1 cellular context compared by ENCODE assay signal in the genomic region with DNA sequence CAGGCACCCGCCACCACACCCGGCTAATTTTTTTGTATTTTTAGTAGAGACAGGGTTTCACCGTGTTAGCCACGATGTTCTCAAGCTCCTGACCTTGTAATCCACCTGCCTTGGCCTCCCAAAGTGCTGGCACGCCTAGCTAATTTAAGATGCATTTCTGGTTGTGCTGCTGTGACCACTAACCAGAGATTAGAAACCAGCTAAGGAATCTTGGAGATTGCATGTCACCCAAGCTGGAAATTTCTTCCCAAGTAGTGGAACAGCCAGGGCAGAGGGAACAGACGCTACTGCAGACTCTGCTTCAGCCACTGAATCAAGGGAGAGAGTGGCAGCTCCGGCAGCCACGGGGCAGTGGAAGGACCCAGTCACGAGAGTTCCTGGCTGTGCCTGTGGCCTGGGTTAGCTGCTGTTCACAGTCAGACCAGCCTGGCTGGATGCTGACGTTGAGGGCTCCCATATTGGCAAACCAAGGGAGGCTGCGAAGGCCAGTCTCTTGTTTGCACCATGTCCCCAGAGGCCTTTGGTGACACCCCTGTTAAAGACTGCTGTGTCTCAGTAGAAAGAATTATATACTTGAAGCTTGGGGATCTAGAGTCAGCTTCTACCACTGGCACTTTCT.
TF ChIP-seq lines count a peak whose summit lies in the region.

No MANE protein-coding gene starts in this region.

TF ChIP-seq in GM23338, 12 proteins besides CTCF, POLR2A, EP300 and RAD21 (continued from another document):
- TF ChIP-seq, protein P1, sequence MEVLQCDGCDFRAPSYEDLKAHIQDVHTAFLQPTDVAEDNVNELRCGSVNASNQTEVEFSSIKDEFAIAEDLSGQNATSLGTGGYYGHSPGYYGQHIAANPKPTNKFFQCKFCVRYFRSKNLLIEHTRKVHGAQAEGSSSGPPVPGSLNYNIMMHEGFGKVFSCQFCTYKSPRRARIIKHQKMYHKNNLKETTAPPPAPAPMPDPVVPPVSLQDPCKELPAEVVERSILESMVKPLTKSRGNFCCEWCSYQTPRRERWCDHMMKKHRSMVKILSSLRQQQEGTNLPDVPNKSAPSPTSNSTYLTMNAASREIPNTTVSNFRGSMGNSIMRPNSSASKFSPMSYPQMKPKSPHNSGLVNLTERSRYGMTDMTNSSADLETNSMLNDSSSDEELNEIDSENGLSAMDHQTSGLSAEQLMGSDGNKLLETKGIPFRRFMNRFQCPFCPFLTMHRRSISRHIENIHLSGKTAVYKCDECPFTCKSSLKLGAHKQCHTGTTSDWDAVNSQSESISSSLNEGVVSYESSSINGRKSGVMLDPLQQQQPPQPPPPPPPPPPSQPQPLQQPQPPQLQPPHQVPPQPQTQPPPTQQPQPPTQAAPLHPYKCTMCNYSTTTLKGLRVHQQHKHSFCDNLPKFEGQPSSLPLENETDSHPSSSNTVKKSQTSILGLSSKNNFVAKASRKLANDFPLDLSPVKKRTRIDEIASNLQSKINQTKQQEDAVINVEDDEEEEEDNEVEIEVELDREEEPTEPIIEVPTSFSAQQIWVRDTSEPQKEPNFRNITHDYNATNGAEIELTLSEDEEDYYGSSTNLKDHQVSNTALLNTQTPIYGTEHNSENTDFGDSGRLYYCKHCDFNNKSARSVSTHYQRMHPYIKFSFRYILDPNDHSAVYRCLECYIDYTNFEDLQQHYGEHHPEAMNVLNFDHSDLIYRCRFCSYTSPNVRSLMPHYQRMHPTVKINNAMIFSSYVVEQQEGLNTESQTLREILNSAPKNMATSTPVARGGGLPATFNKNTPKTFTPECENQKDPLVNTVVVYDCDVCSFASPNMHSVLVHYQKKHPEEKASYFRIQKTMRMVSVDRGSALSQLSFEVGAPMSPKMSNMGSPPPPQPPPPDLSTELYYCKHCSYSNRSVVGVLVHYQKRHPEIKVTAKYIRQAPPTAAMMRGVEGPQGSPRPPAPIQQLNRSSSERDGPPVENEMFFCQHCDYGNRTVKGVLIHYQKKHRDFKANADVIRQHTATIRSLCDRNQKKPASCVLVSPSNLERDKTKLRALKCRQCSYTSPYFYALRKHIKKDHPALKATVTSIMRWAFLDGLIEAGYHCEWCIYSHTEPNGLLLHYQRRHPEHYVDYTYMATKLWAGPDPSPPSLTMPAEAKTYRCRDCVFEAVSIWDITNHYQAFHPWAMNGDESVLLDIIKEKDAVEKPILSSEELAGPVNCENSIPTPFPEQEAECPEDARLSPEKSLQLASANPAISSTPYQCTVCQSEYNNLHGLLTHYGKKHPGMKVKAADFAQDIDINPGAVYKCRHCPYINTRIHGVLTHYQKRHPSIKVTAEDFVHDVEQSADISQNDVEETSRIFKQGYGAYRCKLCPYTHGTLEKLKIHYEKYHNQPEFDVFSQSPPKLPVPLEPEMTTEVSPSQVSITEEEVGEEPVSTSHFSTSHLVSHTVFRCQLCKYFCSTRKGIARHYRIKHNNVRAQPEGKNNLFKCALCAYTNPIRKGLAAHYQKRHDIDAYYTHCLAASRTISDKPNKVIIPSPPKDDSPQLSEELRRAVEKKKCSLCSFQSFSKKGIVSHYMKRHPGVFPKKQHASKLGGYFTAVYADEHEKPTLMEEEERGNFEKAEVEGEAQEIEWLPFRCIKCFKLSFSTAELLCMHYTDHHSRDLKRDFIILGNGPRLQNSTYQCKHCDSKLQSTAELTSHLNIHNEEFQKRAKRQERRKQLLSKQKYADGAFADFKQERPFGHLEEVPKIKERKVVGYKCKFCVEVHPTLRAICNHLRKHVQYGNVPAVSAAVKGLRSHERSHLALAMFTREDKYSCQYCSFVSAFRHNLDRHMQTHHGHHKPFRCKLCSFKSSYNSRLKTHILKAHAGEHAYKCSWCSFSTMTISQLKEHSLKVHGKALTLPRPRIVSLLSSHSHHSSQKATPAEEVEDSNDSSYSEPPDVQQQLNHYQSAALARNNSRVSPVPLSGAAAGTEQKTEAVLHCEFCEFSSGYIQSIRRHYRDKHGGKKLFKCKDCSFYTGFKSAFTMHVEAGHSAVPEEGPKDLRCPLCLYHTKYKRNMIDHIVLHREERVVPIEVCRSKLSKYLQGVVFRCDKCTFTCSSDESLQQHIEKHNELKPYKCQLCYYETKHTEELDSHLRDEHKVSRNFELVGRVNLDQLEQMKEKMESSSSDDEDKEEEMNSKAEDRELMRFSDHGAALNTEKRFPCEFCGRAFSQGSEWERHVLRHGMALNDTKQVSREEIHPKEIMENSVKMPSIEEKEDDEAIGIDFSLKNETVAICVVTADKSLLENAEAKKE (CRISPR knock-in tag; IDR thresholded peaks at IDR 0.05): no peak
- TF ChIP-seq ZNF331 (CRISPR knock-in tag; IDR thresholded peaks at IDR 0.05; ENCODE audit: low read depth) (no peak), NANOG (IDR thresholded peaks at IDR 0.05; ENCODE audit: borderline replicate concordance) (no peak), REST (IDR thresholded peaks at IDR 0.05; ENCODE audit: unreplicated experiment) (no peak)
